Comparison of ENCODE assay signal across 16 cellular contexts in the genomic region with DNA sequence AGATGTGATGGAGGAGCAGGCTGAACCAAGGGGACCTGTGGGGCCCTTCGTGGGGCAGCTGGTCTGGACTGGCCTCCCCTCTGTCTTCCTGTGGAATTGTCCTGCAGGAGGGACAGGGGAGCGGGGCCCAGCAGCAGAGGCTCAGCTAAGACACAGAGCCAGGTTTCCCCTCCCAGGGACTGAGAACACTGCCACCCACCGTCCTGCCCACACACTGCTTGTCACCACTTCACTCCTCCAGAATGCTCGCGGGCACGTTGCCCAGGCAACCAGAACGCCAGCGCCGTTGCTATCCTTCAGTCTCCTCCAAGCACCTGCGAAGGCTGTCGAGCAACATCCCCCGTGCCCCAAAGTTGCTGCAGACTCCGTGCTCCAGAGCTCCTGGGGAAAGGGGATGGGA. TPM values are rescaled to one million over a fixed set of nuclear protein-coding genes. Genes with fewer than 3 reads are reported as not detected.
DNase-seq lines count a peak whose midpoint lies in the region; ATAC-seq and TF ChIP-seq lines count a peak whose summit lies in the region.
"Had no signal": no experiment of that assay in that cellular context is flagged by ENCODE, and none has a peak within 500 bp of the region (broad histone marks: within the 10 kb centered on the region; RNA-seq: fewer than 3 reads in every experiment).

No MANE protein-coding gene starts in this region.

- ATAC-seq in foreskin keratinocyte (peak; percentile 67), HG03565 (IDR thresholded peaks at IDR 0.05; ENCODE audit: unreplicated experiment) (no peak)

- no peak overlapping the region for H3K4me3 Mint-ChIP-seq in activated CD4-positive, alpha-beta memory T cell treated with anti-CD3 and anti-CD28 coated beads for 36 hours
- H3K4me3 Mint-ChIP-seq: CD4-positive, alpha-beta memory T cell had no signal

- CTCF ChIA-PET in activated CD4-positive, alpha-beta memory T cell treated with anti-CD3 and anti-CD28 coated beads for 36 hours (lab: Charles Lee) = no interaction called here

- no peaks in the 10 kb centered on the region for H3K27me3 ChIP-seq in foreskin keratinocyte
- H3K27me3 ChIP-seq: colonic mucosa, hepatocyte had no signal

- peak overlapping the region; percentile 97 for H3K27ac ChIP-seq in foreskin keratinocyte
- H3K27ac ChIP-seq: colonic mucosa, esophagus muscularis mucosa, hepatocyte, SK-N-MC, thoracic aorta had no signal

- H3K4me1 ChIP-seq in foreskin keratinocyte = peaks cover 17% of the 10 kb centered on the region
- H3K4me1 ChIP-seq: colonic mucosa, esophagus muscularis mucosa had no signal

- no peak overlapping the region for H3K27ac Mint-ChIP-seq in activated CD4-positive, alpha-beta memory T cell treated with anti-CD3 and anti-CD28 coated beads for 36 hours
- H3K27ac Mint-ChIP-seq: CD4-positive, alpha-beta memory T cell had no signal

- H3K27me3 Mint-ChIP-seq in activated CD4-positive, alpha-beta memory T cell treated with anti-CD3 and anti-CD28 coated beads for 36 hours = no peaks in the 10 kb centered on the region

- no peaks in the 10 kb centered on the region for H3K4me1 Mint-ChIP-seq in activated CD4-positive, alpha-beta memory T cell treated with anti-CD3 and anti-CD28 coated beads for 36 hours (ENCODE audit: low read depth)
- H3K4me1 Mint-ChIP-seq: CD4-positive, alpha-beta memory T cell had no signal

- POLR2A ChIA-PET in activated CD4-positive, alpha-beta memory T cell treated with anti-CD3 and anti-CD28 coated beads for 36 hours (lab: Charles Lee) = no interaction called here

- intact Hi-C loops in activated CD4-positive, alpha-beta memory T cell treated with anti-CD3 and anti-CD28 coated beads for 36 hours (cut with micrococcal nuclease) = no loop called here

- no peaks in the 10 kb centered on the region for H3K9me3 Mint-ChIP-seq in activated CD4-positive, alpha-beta memory T cell treated with anti-CD3 and anti-CD28 coated beads for 36 hours
- H3K9me3 Mint-ChIP-seq: CD4-positive, alpha-beta memory T cell had no signal

- no peaks in the 10 kb centered on the region for H3K36me3 Mint-ChIP-seq in activated CD4-positive, alpha-beta memory T cell treated with anti-CD3 and anti-CD28 coated beads for 36 hours
- H3K36me3 Mint-ChIP-seq: CD4-positive, alpha-beta memory T cell had no signal

- DNase-seq in NCI-H526 (lab: John Stamatoyannopoulos, UW) = peak; percentile 9 to 31
- no peak for DNase-seq in NCI-H526 treated with DMSO at 0.1 percent for 48 hours (lab: John Stamatoyannopoulos, UW)
- peak; percentile 48 for DNase-seq in NCI-H2196 treated with DMSO at 0.1 percent for 48 hours (lab: John Stamatoyannopoulos, UW; ENCODE audit: unreplicated experiment)
- DNase-seq in foreskin keratinocyte = peak in 1 of 2 donors; percentile 62
- peak; percentile 59 for DNase-seq in retina
- DNase-seq in activated CD4-positive, alpha-beta memory T cell treated with anti-CD3 and anti-CD28 coated beads for 36 hours = no peak
- DNase-seq in cerebellar cortex (ENCODE audit: low spot score) = no peak
- DNase-seq: CD4-positive, alpha-beta memory T cell; colonic mucosa; mesenchymal stem cell had no signal

- TF ChIP-seq CTCF in foreskin keratinocyte (conservative IDR thresholded peaks at IDR 0.05) = peak; percentile 72

RNA-seq across cellular contexts. Expression of gene AJAP1, which starts 46.4 kb away (rescaled TPM):
- total RNA-seq in foreskin keratinocyte = 13.0 and 13.4 TPM in 2 replicates
- polyA plus RNA-seq in foreskin keratinocyte = 6.4 and 7.9 TPM in 2 replicates
- not detected for total RNA-seq in activated CD4-positive, alpha-beta memory T cell treated with anti-CD3 and anti-CD28 coated beads for 36 hours
- total RNA-seq: A172 had no signal
- polyA plus RNA-seq: CD4-positive, alpha-beta memory T cell had no signal

Comparison
In these comparisons a context has a peak if more than half of its experiments do, and no peak if none do; other contexts are left out.
1. DNase-seq: peak in NCI-H526 (2 of 2), NCI-H2196 treated with DMSO at 0.1 percent for 48 hours (single experiment) and retina (single experiment); none in NCI-H526 treated with DMSO at 0.1 percent for 48 hours (single experiment), activated CD4-positive, alpha-beta memory T cell treated with anti-CD3 and anti-CD28 coated beads for 36 hours (single experiment) and cerebellar cortex (single experiment).
2. RNA of gene AJAP1, which starts 46.4 kb away (total RNA-seq): 13.0 to 13.4 TPM in foreskin keratinocyte; not detected in activated CD4-positive, alpha-beta memory T cell treated with anti-CD3 and anti-CD28 coated beads for 36 hours; every median in the first group is over 10 times any median in the second.